In the genomic region with DNA sequence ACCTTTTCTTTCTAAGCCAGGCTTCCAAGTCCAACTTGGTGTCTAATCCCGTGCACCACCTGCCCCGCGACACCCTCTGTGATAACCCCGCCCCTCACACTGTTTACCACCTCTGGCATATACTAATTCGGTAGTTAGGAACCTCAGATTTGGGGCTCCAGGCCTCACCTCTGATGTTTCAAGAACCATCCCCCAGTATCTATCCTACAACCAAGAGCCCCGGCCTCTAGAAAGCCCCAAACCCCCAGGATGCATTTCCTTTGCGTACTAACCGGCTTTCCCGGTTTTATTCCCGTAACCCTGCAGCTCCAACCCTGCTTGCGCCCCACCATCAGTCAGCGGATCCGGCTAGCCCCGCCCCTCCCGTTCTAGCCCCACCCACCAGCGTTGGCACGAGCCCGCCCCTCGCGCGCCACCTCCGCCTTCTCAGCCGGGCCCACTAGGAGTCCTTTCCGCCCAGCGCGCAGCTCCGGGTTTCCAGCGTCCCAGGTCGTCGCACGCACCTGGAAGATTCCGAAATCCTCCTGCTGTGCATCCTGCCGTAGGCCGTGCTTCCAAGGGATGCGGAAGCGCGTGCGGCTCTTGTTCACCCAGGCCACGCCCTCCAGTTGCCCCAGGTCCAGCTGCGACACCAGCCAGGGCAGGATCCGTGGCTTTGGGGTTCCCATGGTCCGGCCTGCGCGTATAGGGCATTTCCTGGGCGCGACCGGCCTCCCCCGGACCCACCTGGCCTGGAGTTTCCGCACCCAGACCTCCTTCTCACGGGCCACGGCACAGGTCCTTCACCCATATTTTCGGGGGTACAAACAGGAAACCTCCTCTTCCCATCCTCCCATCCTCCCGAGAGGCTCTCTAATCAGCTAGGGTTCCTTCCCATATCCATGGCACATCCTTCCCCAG, we compare ENCODE assay signal across 1 cellular context.
TF ChIP-seq lines count a peak whose summit lies in the region.

No MANE protein-coding gene starts in this region.

TF ChIP-seq in WTC11, 78 proteins besides CTCF, POLR2A, EP300 and RAD21 (continued from another document and continues in another):
- TF ChIP-seq, protein P1, sequence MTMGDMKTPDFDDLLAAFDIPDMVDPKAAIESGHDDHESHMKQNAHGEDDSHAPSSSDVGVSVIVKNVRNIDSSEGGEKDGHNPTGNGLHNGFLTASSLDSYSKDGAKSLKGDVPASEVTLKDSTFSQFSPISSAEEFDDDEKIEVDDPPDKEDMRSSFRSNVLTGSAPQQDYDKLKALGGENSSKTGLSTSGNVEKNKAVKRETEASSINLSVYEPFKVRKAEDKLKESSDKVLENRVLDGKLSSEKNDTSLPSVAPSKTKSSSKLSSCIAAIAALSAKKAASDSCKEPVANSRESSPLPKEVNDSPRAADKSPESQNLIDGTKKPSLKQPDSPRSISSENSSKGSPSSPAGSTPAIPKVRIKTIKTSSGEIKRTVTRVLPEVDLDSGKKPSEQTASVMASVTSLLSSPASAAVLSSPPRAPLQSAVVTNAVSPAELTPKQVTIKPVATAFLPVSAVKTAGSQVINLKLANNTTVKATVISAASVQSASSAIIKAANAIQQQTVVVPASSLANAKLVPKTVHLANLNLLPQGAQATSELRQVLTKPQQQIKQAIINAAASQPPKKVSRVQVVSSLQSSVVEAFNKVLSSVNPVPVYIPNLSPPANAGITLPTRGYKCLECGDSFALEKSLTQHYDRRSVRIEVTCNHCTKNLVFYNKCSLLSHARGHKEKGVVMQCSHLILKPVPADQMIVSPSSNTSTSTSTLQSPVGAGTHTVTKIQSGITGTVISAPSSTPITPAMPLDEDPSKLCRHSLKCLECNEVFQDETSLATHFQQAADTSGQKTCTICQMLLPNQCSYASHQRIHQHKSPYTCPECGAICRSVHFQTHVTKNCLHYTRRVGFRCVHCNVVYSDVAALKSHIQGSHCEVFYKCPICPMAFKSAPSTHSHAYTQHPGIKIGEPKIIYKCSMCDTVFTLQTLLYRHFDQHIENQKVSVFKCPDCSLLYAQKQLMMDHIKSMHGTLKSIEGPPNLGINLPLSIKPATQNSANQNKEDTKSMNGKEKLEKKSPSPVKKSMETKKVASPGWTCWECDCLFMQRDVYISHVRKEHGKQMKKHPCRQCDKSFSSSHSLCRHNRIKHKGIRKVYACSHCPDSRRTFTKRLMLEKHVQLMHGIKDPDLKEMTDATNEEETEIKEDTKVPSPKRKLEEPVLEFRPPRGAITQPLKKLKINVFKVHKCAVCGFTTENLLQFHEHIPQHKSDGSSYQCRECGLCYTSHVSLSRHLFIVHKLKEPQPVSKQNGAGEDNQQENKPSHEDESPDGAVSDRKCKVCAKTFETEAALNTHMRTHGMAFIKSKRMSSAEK (CRISPR knock-in tag; IDR thresholded peaks at IDR 0.05; ENCODE audit: borderline replicate concordance), result no peak
- TF ChIP-seq TCF7 (CRISPR knock-in tag; IDR thresholded peaks at IDR 0.05; ENCODE audit: low read depth) (no peak), ELF4 (CRISPR knock-in tag; IDR thresholded peaks at IDR 0.05; ENCODE audit: low read depth) (no peak), EMX1 (CRISPR knock-in tag; IDR thresholded peaks at IDR 0.05) (no peak), IRF2 (CRISPR knock-in tag; IDR thresholded peaks at IDR 0.05; ENCODE audit: borderline replicate concordance, low read depth) (no peak), SP1 (CRISPR knock-in tag; conservative IDR thresholded peaks at IDR 0.05) (peak; percentile 87), GABPB1 (CRISPR knock-in tag; IDR thresholded peaks at IDR 0.05) (peak; percentile 37; the same call in 1 of the 2 replicates), GTF2I (CRISPR knock-in tag; conservative IDR thresholded peaks at IDR 0.05) (no peak), ATF1 (CRISPR knock-in tag; IDR thresholded peaks at IDR 0.05) (no peak), KAT7 (CRISPR knock-in tag; IDR thresholded peaks at IDR 0.05; ENCODE audit: borderline replicate concordance) (no peak), ZNF138 (CRISPR knock-in tag; conservative IDR thresholded peaks at IDR 0.05) (no peak), NFE2L1 (CRISPR knock-in tag; IDR thresholded peaks at IDR 0.05) (no peak), ZNF396 (CRISPR knock-in tag; IDR thresholded peaks at IDR 0.05; ENCODE audit: borderline replicate concordance) (no peak), JAZF1 (CRISPR knock-in tag; IDR thresholded peaks at IDR 0.05) (no peak)
- TF ChIP-seq, protein P2, sequence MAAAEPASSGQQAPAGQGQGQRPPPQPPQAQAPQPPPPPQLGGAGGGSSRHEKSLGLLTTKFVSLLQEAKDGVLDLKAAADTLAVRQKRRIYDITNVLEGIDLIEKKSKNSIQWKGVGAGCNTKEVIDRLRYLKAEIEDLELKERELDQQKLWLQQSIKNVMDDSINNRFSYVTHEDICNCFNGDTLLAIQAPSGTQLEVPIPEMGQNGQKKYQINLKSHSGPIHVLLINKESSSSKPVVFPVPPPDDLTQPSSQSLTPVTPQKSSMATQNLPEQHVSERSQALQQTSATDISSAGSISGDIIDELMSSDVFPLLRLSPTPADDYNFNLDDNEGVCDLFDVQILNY (CRISPR knock-in tag; IDR thresholded peaks at IDR 0.05), result 0 out of 2 replicates have a peak, but pooled peaks have one; percentile 75
- TF ChIP-seq, protein P3, sequence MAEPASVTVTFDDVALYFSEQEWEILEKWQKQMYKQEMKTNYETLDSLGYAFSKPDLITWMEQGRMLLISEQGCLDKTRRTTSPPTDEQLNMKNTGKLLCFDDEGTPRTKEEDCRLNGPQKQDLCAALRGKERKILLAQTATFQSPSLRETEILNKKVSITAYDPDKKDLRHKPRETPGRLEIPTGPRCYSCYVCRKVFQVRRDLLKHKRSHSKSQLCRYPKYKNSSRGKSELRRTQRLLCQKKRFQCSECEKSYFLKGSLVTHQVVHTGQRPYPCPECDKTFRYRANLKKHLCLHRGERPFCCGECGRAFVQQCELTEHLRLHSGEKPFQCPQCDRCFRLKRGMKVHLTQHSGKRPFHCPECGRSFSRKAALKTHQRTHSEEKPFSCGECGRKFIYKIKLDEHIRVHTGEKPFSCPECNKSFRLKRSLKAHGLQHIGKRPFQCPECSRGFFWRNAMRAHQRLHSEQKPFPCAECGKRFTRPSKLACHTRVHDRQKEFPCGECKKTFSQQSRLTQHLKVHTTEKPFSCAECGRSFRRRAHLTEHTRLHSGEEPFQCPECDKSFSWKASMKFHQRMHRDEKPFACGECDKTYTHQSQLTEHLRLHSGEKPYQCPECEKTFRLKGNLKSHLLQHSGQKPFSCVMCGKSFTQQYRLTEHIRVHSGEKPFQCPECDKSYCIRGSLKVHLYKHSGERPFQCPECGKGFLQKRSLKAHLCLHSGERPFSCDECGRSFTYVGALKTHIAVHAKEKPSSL (CRISPR knock-in tag; conservative IDR thresholded peaks at IDR 0.05), result no peak
- TF ChIP-seq, protein P4, sequence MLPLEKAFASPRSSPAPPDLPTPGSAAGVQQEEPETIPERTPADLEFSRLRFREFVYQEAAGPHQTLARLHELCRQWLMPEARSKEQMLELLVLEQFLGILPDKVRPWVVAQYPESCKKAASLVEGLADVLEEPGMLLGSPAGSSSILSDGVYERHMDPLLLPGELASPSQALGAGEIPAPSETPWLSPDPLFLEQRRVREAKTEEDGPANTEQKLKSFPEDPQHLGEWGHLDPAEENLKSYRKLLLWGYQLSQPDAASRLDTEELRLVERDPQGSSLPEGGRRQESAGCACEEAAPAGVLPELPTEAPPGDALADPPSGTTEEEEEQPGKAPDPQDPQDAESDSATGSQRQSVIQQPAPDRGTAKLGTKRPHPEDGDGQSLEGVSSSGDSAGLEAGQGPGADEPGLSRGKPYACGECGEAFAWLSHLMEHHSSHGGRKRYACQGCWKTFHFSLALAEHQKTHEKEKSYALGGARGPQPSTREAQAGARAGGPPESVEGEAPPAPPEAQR (CRISPR knock-in tag; IDR thresholded peaks at IDR 0.05), result no peak
- TF ChIP-seq, protein P5, sequence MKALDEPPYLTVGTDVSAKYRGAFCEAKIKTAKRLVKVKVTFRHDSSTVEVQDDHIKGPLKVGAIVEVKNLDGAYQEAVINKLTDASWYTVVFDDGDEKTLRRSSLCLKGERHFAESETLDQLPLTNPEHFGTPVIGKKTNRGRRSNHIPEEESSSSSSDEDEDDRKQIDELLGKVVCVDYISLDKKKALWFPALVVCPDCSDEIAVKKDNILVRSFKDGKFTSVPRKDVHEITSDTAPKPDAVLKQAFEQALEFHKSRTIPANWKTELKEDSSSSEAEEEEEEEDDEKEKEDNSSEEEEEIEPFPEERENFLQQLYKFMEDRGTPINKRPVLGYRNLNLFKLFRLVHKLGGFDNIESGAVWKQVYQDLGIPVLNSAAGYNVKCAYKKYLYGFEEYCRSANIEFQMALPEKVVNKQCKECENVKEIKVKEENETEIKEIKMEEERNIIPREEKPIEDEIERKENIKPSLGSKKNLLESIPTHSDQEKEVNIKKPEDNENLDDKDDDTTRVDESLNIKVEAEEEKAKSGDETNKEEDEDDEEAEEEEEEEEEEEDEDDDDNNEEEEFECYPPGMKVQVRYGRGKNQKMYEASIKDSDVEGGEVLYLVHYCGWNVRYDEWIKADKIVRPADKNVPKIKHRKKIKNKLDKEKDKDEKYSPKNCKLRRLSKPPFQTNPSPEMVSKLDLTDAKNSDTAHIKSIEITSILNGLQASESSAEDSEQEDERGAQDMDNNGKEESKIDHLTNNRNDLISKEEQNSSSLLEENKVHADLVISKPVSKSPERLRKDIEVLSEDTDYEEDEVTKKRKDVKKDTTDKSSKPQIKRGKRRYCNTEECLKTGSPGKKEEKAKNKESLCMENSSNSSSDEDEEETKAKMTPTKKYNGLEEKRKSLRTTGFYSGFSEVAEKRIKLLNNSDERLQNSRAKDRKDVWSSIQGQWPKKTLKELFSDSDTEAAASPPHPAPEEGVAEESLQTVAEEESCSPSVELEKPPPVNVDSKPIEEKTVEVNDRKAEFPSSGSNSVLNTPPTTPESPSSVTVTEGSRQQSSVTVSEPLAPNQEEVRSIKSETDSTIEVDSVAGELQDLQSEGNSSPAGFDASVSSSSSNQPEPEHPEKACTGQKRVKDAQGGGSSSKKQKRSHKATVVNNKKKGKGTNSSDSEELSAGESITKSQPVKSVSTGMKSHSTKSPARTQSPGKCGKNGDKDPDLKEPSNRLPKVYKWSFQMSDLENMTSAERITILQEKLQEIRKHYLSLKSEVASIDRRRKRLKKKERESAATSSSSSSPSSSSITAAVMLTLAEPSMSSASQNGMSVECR (CRISPR knock-in tag; IDR thresholded peaks at IDR 0.05; ENCODE audit: borderline replicate concordance), result peak; percentile 88
- TF ChIP-seq, protein P6, sequence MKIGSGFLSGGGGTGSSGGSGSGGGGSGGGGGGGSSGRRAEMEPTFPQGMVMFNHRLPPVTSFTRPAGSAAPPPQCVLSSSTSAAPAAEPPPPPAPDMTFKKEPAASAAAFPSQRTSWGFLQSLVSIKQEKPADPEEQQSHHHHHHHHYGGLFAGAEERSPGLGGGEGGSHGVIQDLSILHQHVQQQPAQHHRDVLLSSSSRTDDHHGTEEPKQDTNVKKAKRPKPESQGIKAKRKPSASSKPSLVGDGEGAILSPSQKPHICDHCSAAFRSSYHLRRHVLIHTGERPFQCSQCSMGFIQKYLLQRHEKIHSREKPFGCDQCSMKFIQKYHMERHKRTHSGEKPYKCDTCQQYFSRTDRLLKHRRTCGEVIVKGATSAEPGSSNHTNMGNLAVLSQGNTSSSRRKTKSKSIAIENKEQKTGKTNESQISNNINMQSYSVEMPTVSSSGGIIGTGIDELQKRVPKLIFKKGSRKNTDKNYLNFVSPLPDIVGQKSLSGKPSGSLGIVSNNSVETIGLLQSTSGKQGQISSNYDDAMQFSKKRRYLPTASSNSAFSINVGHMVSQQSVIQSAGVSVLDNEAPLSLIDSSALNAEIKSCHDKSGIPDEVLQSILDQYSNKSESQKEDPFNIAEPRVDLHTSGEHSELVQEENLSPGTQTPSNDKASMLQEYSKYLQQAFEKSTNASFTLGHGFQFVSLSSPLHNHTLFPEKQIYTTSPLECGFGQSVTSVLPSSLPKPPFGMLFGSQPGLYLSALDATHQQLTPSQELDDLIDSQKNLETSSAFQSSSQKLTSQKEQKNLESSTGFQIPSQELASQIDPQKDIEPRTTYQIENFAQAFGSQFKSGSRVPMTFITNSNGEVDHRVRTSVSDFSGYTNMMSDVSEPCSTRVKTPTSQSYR (CRISPR knock-in tag; IDR thresholded peaks at IDR 0.05), result no peak
- TF ChIP-seq, protein P7, sequence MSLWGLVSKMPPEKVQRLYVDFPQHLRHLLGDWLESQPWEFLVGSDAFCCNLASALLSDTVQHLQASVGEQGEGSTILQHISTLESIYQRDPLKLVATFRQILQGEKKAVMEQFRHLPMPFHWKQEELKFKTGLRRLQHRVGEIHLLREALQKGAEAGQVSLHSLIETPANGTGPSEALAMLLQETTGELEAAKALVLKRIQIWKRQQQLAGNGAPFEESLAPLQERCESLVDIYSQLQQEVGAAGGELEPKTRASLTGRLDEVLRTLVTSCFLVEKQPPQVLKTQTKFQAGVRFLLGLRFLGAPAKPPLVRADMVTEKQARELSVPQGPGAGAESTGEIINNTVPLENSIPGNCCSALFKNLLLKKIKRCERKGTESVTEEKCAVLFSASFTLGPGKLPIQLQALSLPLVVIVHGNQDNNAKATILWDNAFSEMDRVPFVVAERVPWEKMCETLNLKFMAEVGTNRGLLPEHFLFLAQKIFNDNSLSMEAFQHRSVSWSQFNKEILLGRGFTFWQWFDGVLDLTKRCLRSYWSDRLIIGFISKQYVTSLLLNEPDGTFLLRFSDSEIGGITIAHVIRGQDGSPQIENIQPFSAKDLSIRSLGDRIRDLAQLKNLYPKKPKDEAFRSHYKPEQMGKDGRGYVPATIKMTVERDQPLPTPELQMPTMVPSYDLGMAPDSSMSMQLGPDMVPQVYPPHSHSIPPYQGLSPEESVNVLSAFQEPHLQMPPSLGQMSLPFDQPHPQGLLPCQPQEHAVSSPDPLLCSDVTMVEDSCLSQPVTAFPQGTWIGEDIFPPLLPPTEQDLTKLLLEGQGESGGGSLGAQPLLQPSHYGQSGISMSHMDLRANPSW (CRISPR knock-in tag; conservative IDR thresholded peaks at IDR 0.05; ENCODE audit: low read depth), result no peak
- TF ChIP-seq, protein P8, sequence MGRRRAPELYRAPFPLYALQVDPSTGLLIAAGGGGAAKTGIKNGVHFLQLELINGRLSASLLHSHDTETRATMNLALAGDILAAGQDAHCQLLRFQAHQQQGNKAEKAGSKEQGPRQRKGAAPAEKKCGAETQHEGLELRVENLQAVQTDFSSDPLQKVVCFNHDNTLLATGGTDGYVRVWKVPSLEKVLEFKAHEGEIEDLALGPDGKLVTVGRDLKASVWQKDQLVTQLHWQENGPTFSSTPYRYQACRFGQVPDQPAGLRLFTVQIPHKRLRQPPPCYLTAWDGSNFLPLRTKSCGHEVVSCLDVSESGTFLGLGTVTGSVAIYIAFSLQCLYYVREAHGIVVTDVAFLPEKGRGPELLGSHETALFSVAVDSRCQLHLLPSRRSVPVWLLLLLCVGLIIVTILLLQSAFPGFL (CRISPR knock-in tag; IDR thresholded peaks at IDR 0.05; ENCODE audit: borderline replicate concordance), result no peak
- TF ChIP-seq, protein P9, sequence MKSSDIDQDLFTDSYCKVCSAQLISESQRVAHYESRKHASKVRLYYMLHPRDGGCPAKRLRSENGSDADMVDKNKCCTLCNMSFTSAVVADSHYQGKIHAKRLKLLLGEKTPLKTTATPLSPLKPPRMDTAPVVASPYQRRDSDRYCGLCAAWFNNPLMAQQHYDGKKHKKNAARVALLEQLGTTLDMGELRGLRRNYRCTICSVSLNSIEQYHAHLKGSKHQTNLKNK (CRISPR knock-in tag; IDR thresholded peaks at IDR 0.05), result 0 out of 2 replicates have a peak, but pooled peaks have one; percentile 43
- TF ChIP-seq, protein P10, sequence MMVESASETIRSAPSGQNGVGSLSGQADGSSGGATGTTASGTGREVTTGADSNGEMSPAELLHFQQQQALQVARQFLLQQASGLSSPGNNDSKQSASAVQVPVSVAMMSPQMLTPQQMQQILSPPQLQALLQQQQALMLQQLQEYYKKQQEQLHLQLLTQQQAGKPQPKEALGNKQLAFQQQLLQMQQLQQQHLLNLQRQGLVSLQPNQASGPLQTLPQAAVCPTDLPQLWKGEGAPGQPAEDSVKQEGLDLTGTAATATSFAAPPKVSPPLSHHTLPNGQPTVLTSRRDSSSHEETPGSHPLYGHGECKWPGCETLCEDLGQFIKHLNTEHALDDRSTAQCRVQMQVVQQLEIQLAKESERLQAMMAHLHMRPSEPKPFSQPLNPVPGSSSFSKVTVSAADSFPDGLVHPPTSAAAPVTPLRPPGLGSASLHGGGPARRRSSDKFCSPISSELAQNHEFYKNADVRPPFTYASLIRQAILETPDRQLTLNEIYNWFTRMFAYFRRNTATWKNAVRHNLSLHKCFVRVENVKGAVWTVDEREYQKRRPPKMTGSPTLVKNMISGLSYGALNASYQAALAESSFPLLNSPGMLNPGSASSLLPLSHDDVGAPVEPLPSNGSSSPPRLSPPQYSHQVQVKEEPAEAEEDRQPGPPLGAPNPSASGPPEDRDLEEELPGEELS (CRISPR knock-in tag; IDR thresholded peaks at IDR 0.05), result peak; percentile 86
